Comparison of ENCODE assay signal across 1 cellular context in genomic region chr9:36145970-36146369, GRCh38.
TF ChIP-seq lines count a peak whose summit lies in the region.

No MANE protein-coding gene starts in this region.

TF ChIP-seq in HepG2, 621 proteins besides CTCF, POLR2A, EP300 and RAD21:
- TF ChIP-seq PTBP1 (IDR thresholded peaks at IDR 0.05; ENCODE audit: low read depth, low read length, poor library complexity, severe bottlenecking) (no peak), ZNF564 (CRISPR knock-in tag; IDR thresholded peaks at IDR 0.05) (peak; percentile 98)
